ENCODE assay signal across 9 cellular contexts in genomic region chr12:63151898-63152700, GRCh38. TPM values are rescaled to one million over a fixed set of nuclear protein-coding genes. Genes with fewer than 3 reads are reported as not detected.
DNase-seq lines count a peak whose midpoint lies in the region; ATAC-seq, FAIRE-seq and TF ChIP-seq lines count a peak whose summit lies in the region.
"Had no signal": no experiment of that assay in that cellular context is flagged by ENCODE, and none has a peak within 500 bp of the region (broad histone marks: within the 10 kb centered on the region; RNA-seq: fewer than 3 reads in every experiment).

No MANE protein-coding gene starts in this region.

- peaks cover 0 to 16% of the 10 kb centered on the region in 2 donors for H3K4me1 Mint-ChIP-seq in immature natural killer cell

- H3K9me3 Mint-ChIP-seq in immature natural killer cell, result peaks cover 0 to 29% (median 13%) of the 10 kb centered on the region in 6 donors

- H3K4me2 ChIP-seq in HepG2 (ENCODE audit: low read depth, low read length), result peak overlapping the region; percentile 41

- BruUV-seq in HepG2 (replicated peaks; lab: Mats Ljungman, UMichigan), result no TSS peak

- POLR2A ChIA-PET in HepG2 (lab: Yijun Ruan, JAX), result no interaction called here

- no peak overlapping the region for H2AFZ ChIP-seq in HepG2 (ENCODE audit: low read length)

- H3K27me3 ChIP-seq in HUES64 (ENCODE audit: insufficient read depth, low read length) (peaks cover 57% of the 10 kb centered on the region), Peyer's patch (peaks cover 0 to 25% of the 10 kb centered on the region in 2 donors), duodenal mucosa (ENCODE audit: control insufficient read depth in 1 of 2, insufficient read depth in 2 of 2, low read length in 2 of 2) (peaks cover 31 to 48% of the 10 kb centered on the region in 2 donors), HepG2 (ENCODE audit: control insufficient read depth in 1 of 2, insufficient read depth in 2 of 2, low read length in 2 of 2) (peaks cover 0 to 16% of the 10 kb centered on the region in 2 experiments; a peak in 3 of 5 replicates), thyroid gland (no peaks in the 10 kb centered on the region)

- no peak overlapping the region for H3K27ac Mint-ChIP-seq in immature natural killer cell

- no peaks in the 10 kb centered on the region for H3K36me3 ChIP-seq in HUES64 (ENCODE audit: insufficient read depth, low read length)
- no peaks in the 10 kb centered on the region for H3K36me3 ChIP-seq in Peyer's patch
- no peaks in the 10 kb centered on the region for H3K36me3 ChIP-seq in duodenal mucosa (ENCODE audit: control insufficient read depth in 1 of 2, insufficient read depth in 2 of 2, low read length in 2 of 2)
- no peaks in the 10 kb centered on the region for H3K36me3 ChIP-seq in HepG2 (replicated peaks in 1 of 2; ENCODE audit: control insufficient read depth in 1 of 2, insufficient read depth in 2 of 2, low read length in 2 of 2)
- H3K36me3 ChIP-seq in thyroid gland, result no peaks in the 10 kb centered on the region

- TF ChIP-seq RAD21 in HepG2 (CRISPR knock-in tag; IDR thresholded peaks at IDR 0.05), result no peak

- H3K4me1 ChIP-seq in HUES64 (ENCODE audit: insufficient read depth, low read length), result no peaks in the 10 kb centered on the region
- H3K4me1 ChIP-seq in Peyer's patch, result peaks cover 0 to 23% (median 0%) of the 10 kb centered on the region in 4 donors
- H3K4me1 ChIP-seq in duodenal mucosa (ENCODE audit: control insufficient read depth in 1 of 2, insufficient read depth in 2 of 2, low read length in 2 of 2), result peaks cover 9 to 19% of the 10 kb centered on the region in 2 donors
- peaks cover 7% of the 10 kb centered on the region; the same call in 1 of the 2 replicates for H3K4me1 ChIP-seq in HepG2 (ENCODE audit: insufficient read depth, low read length)
- peaks cover 6 to 8% of the 10 kb centered on the region in 2 donors for H3K4me1 ChIP-seq in thyroid gland

- H3K36me3 Mint-ChIP-seq in immature natural killer cell, result peaks cover 0 to 8% (median 7%) of the 10 kb centered on the region in 3 donors

- TF ChIP-seq EP300 in HepG2 (IDR thresholded peaks at IDR 0.05; ENCODE audit: low read depth in 2 of 2, low read length in 2 of 2) (no peak), HepG2 (CRISPR knock-in tag; IDR thresholded peaks at IDR 0.05; ENCODE audit: borderline replicate concordance) (no peak)

- DNase-seq in Daoy (ENCODE audit: low read depth) (peak; percentile 72), GM20000 (ENCODE audit: low spot score) (peak; percentile 55), Peyer's patch (peak in 1 of 3 donors; percentile 46), HepG2 (ENCODE audit: low spot score) (peak; percentile 32), thyroid gland (peak; percentile 57 to 58), immature natural killer cell (no peak)

- no peaks in the 10 kb centered on the region for H3K79me2 ChIP-seq in HepG2 (ENCODE audit: insufficient read depth, low read length)

- peak; percentile 97 for ATAC-seq in HepG2

- no peak for TF ChIP-seq POLR2A in Peyer's patch (IDR thresholded peaks at IDR 0.05)
- no peak for TF ChIP-seq POLR2A in HepG2 (IDR thresholded peaks at IDR 0.05; ENCODE audit: insufficient read depth in 1 of 2, low read depth in 2 of 2, low read length in 2 of 2)
- TF ChIP-seq POLR2A in thyroid gland (IDR thresholded peaks at IDR 0.05), result no peak

- H4K20me1 ChIP-seq in HepG2 (ENCODE audit: insufficient read depth, low read length), result no peaks in the 10 kb centered on the region

- H3K9me3 ChIP-seq in HUES64 (ENCODE audit: insufficient read depth, low read depth, low read length), result peaks cover 7% of the 10 kb centered on the region; the same call in 1 of the 2 replicates
- H3K9me3 ChIP-seq in Peyer's patch, result no peaks in the 10 kb centered on the region
- H3K9me3 ChIP-seq in duodenal mucosa (ENCODE audit: control insufficient read depth in 1 of 2, low read length in 2 of 2), result no peaks in the 10 kb centered on the region
- H3K9me3 ChIP-seq in HepG2 (ENCODE audit: low read length), result no peaks in the 10 kb centered on the region
- H3K9me3 ChIP-seq in thyroid gland, result no peaks in the 10 kb centered on the region

- intact Hi-C loops in HepG2 (cut with micrococcal nuclease; ENCODE audit: unreplicated experiment), result loop anchor here (1.0 kb wide), 1 partner anchor 124 kb away; no protein-coding TSS in a partner anchor
- intact Hi-C loops in thyroid gland (cut with DNase I), result no loop called here

- CTCF ChIA-PET in HepG2 (lab: Yijun Ruan, JAX; ENCODE audit: low intra/inter-chr PET ratio, low total read pairs), result interaction anchor here (1.8 kb wide), 1 partner anchor 124 kb away, joined by 9 read pairs; no protein-coding TSS in a partner anchor

- H3K27ac ChIP-seq in HUES64 (ENCODE audit: low read depth, low read length), result no peak overlapping the region
- no peak overlapping the region for H3K27ac ChIP-seq in Peyer's patch
- H3K27ac ChIP-seq in duodenal mucosa (ENCODE audit: low read depth, low read length), result no peak overlapping the region
- H3K27ac ChIP-seq in HepG2 (ENCODE audit: extremely low read length, insufficient read depth, low read length), result no peak overlapping the region
- peak overlapping the region in 2 of 3 donors; percentile 3 to 9 for H3K27ac ChIP-seq in thyroid gland

- TF ChIP-seq CTCF in GM20000 (IDR thresholded peaks at IDR 0.05; ENCODE audit: extremely low read depth, missing control alignments), result peak; percentile 62
- TF ChIP-seq CTCF in Peyer's patch (IDR thresholded peaks at IDR 0.05), result peak in 4 of 6 experiments; percentile 35 to 55 (median 46)
- peak; percentile 75 for TF ChIP-seq CTCF in HepG2 (CRISPR knock-in tag; IDR thresholded peaks at IDR 0.05)
- TF ChIP-seq CTCF in thyroid gland (IDR thresholded peaks at IDR 0.05), result peak; percentile 59 to 78 (median 70)

- peaks cover 13 to 29% (median 21%) of the 10 kb centered on the region in 3 donors for H3K27me3 Mint-ChIP-seq in immature natural killer cell (ENCODE audit: low read depth in 3 of 3)

- H3K4me3 Mint-ChIP-seq in immature natural killer cell, result peak overlapping the region in 1 of 5 donors; percentile 5

- no peak overlapping the region for H3K9ac ChIP-seq in HUES64 (ENCODE audit: low read depth, low read length)
- H3K9ac ChIP-seq in duodenal mucosa (ENCODE audit: low read depth in 1 of 2, low read length in 2 of 2), result no peak overlapping the region
- H3K9ac ChIP-seq in HepG2 (ENCODE audit: insufficient read depth, low read depth, low read length), result no peak overlapping the region

- in situ Hi-C loops in HepG2 (cut with HindIII; ENCODE audit: extremely low pct_ligation_motif_present, low pct_unique_long_range_greater_than_20kb), result no loop called here

- peak; percentile 78 for FAIRE-seq in HepG2 (lab: Jason Lieb, UNC)

- WGBS in HUES64, result 12% methylated on average over 24 of the region's 24 CpGs
- WGBS in HepG2 (ENCODE audit: low lambda C conversion rate), result 9% methylated on average over 24 of the region's 24 CpGs
- WGBS in thyroid gland, 2 donors, result 13% methylated on average over 20 to 24 of the region's 24 CpGs

- H3K4me3 ChIP-seq in HUES64 (ENCODE audit: low read length), result peak overlapping the region; percentile 55
- H3K4me3 ChIP-seq in Peyer's patch, result peak overlapping the region in 2 of 4 donors; percentile 26 to 42
- peak overlapping the region; percentile 60 for H3K4me3 ChIP-seq in duodenal mucosa (ENCODE audit: low read depth in 1 of 2, low read length in 2 of 2)
- H3K4me3 ChIP-seq in HepG2 (replicated peaks in 1 of 3; ENCODE audit: insufficient read depth in 1 of 3, low read depth in 2 of 3, low read length in 3 of 3), result 0 out of 6 replicates have a peak overlapping the region, but pooled peaks of 1 of the 3 experiments have one; percentile 4
- peak overlapping the region; percentile 8 to 39 (median 22) for H3K4me3 ChIP-seq in thyroid gland (replicated peaks in 1 of 3)

TF ChIP-seq in HepG2, 621 proteins besides CTCF, POLR2A, EP300 and RAD21:
- TF ChIP-seq EZH2 (conservative IDR thresholded peaks at IDR 0.05; ENCODE audit: low read depth, low read length) (0 out of 2 replicates have a peak, but pooled peaks have one; percentile 78), SMC3 (IDR thresholded peaks at IDR 0.05; ENCODE audit: low read length) (peak; percentile 14; the same call in 1 of the 2 replicates), KLF12 (CRISPR knock-in tag; IDR thresholded peaks at IDR 0.05; ENCODE audit: borderline replicate concordance) (no peak), STAG1 (CRISPR knock-in tag; IDR thresholded peaks at IDR 0.05) (peak; percentile 49)

RNA-seq across cellular contexts. Expression of gene AVPR1A, which starts 1.1 kb away (rescaled TPM):
- total RNA-seq in Daoy (2014; rRNA removed; shearing (Covaris generic)), result 0.11 TPM in 1 of 2 replicates, not detected in the other
- 0.45 TPM for polyA plus RNA-seq in HUES64 (2013, experiment 1 of 2)
- 0.19 TPM for polyA plus RNA-seq in HUES64 (2013, experiment 2 of 2)
- 1 to 10 TPM in 1 of 4 donors, under 1 TPM in 2, not detected in 1; 0.18 to 1.7 (median 0.80) TPM for total RNA-seq in Peyer's patch
- total RNA-seq in HepG2 (2016; rRNA removed; fragmentation: Illumina TruSeq; extraction: Trizol), result not detected in 2 replicates
- total RNA-seq in HepG2 (2016; cell fraction: cytosol; rRNA removed; fragmentation: Illumina TruSeq; extraction: Trizol; ENCODE audit: low read depth), result not detected in 2 replicates
- not detected in 2 replicates for total RNA-seq in HepG2 (2016; cell fraction: insoluble cytoplasmic fraction; rRNA removed; fragmentation: Illumina TruSeq; extraction: Trizol)
- not detected in 2 replicates for total RNA-seq in HepG2 (2016; cell fraction: membrane; rRNA removed; fragmentation: Illumina TruSeq; extraction: Trizol)
- total RNA-seq in HepG2 (2016; cell fraction: nucleus; rRNA removed; fragmentation: Illumina TruSeq; extraction: Trizol), result not detected in 2 replicates
- not detected in 2 replicates for polyA plus RNA-seq in HepG2 (2011; rRNA removed)
- polyA plus RNA-seq in HepG2 (2011; cell fraction: cytosol; rRNA removed), result not detected in 2 replicates
- polyA plus RNA-seq in HepG2 (2011; cell fraction: nucleus; rRNA removed), result not detected in 2 replicates
- not detected in 2 replicates for polyA plus RNA-seq in HepG2 (2012)
- not detected in 2 replicates for polyA plus RNA-seq in HepG2 (2016; cell fraction: cytosol; fragmentation: Illumina TruSeq; extraction: Trizol; ENCODE audit: low read depth)
- not detected in 2 replicates for polyA plus RNA-seq in HepG2 (2016; cell fraction: insoluble cytoplasmic fraction; fragmentation: Illumina TruSeq; extraction: Trizol; ENCODE audit: low read depth)
- not detected in 2 replicates for polyA plus RNA-seq in HepG2 (2016; cell fraction: membrane; fragmentation: Illumina TruSeq; extraction: Trizol; ENCODE audit: low read depth)
- not detected in 2 replicates for polyA plus RNA-seq in HepG2 (2016; cell fraction: nucleus; fragmentation: Illumina TruSeq; extraction: Trizol; ENCODE audit: insufficient read depth, low read depth)
- not detected in 2 replicates for polyA minus RNA-seq in HepG2 (2011; rRNA and poly(A)+ RNA removed; ENCODE audit: low replicate concordance)
- polyA minus RNA-seq in HepG2 (2011; cell fraction: cytosol; rRNA and poly(A)+ RNA removed), result not detected in 2 replicates
- polyA minus RNA-seq in HepG2 (2011; cell fraction: nucleus; rRNA and poly(A)+ RNA removed), result not detected in 2 replicates
- total RNA-seq in thyroid gland, result 10 to 100 TPM; 11.6 to 34.2 (median 20.8) TPM
- not detected for polyA plus RNA-seq in immature natural killer cell
- total RNA-seq: activated naive CD4-positive, alpha-beta T cell treated with anti-CD3 and anti-CD28 coated beads, Interleukin-2, amount 50 U/mL, for 72 hours had no signal

Comparison
In these comparisons a context has a peak if more than half of its experiments do, and no peak if none do; other contexts are left out.
1. DNase-seq: peak in Daoy (single experiment), GM20000 (single experiment), HepG2 (single experiment) and thyroid gland (2 of 2); none in immature natural killer cell (0 of 3).
2. H3K27ac ChIP-seq: peak in thyroid gland (2 of 3); none in HUES64 (single experiment), Peyer's patch (0 of 4), duodenal mucosa (single experiment) and HepG2 (single experiment).
3. RNA of gene AVPR1A, which starts 1.1 kb away (total RNA-seq): 11.6 to 34.2 TPM in thyroid gland; 0.18 to 1.7 TPM in Peyer's patch, 0.11 TPM in Daoy and not detected in HepG2; every median in the first group is over 4 times any median in the second.
4. Peak in every context shown above with its lines, with median percentiles within 50 percentile points of each other: CTCF ChIP-seq.